In genomic region chr5:83924171-83924570, GRCh38 we compare ENCODE assay signal across 17 cellular contexts.
DNase-seq lines count a peak whose midpoint lies in the region; ATAC-seq, FAIRE-seq and TF ChIP-seq lines count a peak whose summit lies in the region.
"Had no signal": no experiment of that assay in that cellular context is flagged by ENCODE, and none has a peak within 500 bp of the region (broad histone marks: within the 10 kb centered on the region; RNA-seq: fewer than 3 reads in every experiment).

No MANE protein-coding gene starts in this region.

- H3K9me3 Mint-ChIP-seq in GM23338 (no peaks in the 10 kb centered on the region), astrocyte (ENCODE audit: unreplicated experiment) (no peaks in the 10 kb centered on the region)
- H3K9me3 Mint-ChIP-seq: T-helper 2 cell treated with Interferon-gamma antibody and Interleukin-4, amounts not matched to agents 5 μg/mL and 100 μg/mL, for 36 hours had no signal

- H3K4me1 ChIP-seq in GM23338 (ENCODE audit: insufficient read depth) (peaks cover 1% of the 10 kb centered on the region; the same call in 1 of the 2 replicates), astrocyte (ENCODE audit: insufficient read depth, low read length) (peaks cover 41% of the 10 kb centered on the region), sigmoid colon (no peaks in the 10 kb centered on the region), lower lobe of right lung (peaks cover 7% of the 10 kb centered on the region)
- H3K4me1 ChIP-seq: psoas muscle had no signal

- H3K79me2 ChIP-seq in GM23338 (replicated peaks; ENCODE audit: insufficient read depth) (no peaks in the 10 kb centered on the region), astrocyte (ENCODE audit: insufficient read depth, low read length) (no peaks in the 10 kb centered on the region)

- TF ChIP-seq POLR2A in sigmoid colon (IDR thresholded peaks at IDR 0.05), result no peak

- H3K36me3 Mint-ChIP-seq in GM23338 (ENCODE audit: low read depth) (no peaks in the 10 kb centered on the region), astrocyte (ENCODE audit: low read depth, unreplicated experiment) (no peaks in the 10 kb centered on the region)

- H3K4me3 ChIP-seq in GM23338 (no peak overlapping the region), astrocyte (ENCODE audit: insufficient read depth, low read depth, low read length) (no peak overlapping the region), foreskin fibroblast (ENCODE audit: low read depth in 1 of 2, low read length in 2 of 2) (no peak overlapping the region), sigmoid colon (no peak overlapping the region), lower lobe of right lung (no peak overlapping the region)
- H3K4me3 ChIP-seq: psoas muscle had no signal

- H3K27me3 ChIP-seq in GM23338 (ENCODE audit: insufficient read depth) (no peaks in the 10 kb centered on the region), astrocyte (ENCODE audit: insufficient read depth, low read length) (no peaks in the 10 kb centered on the region), sigmoid colon (no peaks in the 10 kb centered on the region), lower lobe of right lung (ENCODE audit: low read depth) (no peaks in the 10 kb centered on the region)

- no peaks in the 10 kb centered on the region for H3K9me2 ChIP-seq in GM23338 (ENCODE audit: insufficient read depth)

- H3K4me1 Mint-ChIP-seq in GM23338 (peaks cover 18% of the 10 kb centered on the region; the same call in 2 of the 3 replicates), astrocyte (ENCODE audit: low read depth, unreplicated experiment) (peaks cover 65% of the 10 kb centered on the region)

- H4K20me1 ChIP-seq in GM23338 (replicated peaks; ENCODE audit: insufficient read depth), result no peaks in the 10 kb centered on the region
- H4K20me1 ChIP-seq in astrocyte (ENCODE audit: insufficient read depth, low read length), result no peaks in the 10 kb centered on the region

- H2AFZ ChIP-seq in GM23338, result no peak overlapping the region
- no peak overlapping the region for H2AFZ ChIP-seq in astrocyte (ENCODE audit: low read depth, low read length)

- TF ChIP-seq CTCF in GM23338 (conservative IDR thresholded peaks at IDR 0.05; ENCODE audit: low read depth in 2 of 2) (no peak), astrocyte (IDR thresholded peaks at IDR 0.05; ENCODE audit: insufficient read depth, low read depth, low read length) (no peak), foreskin fibroblast (IDR thresholded peaks at IDR 0.05; ENCODE audit: low read depth, low read length) (no peak), sigmoid colon (IDR thresholded peaks at IDR 0.05) (no peak), lower lobe of right lung (IDR thresholded peaks at IDR 0.05) (no peak)

- no peak for TF ChIP-seq EP300 in sigmoid colon (IDR thresholded peaks at IDR 0.05)

- peaks cover 1% of the 10 kb centered on the region for H3K27me3 Mint-ChIP-seq in GM23338 (ENCODE audit: insufficient read depth, low read depth, poor library complexity)
- no peaks in the 10 kb centered on the region for H3K27me3 Mint-ChIP-seq in astrocyte (ENCODE audit: low read depth, unreplicated experiment)

- H3K4me2 ChIP-seq in GM23338, result no peak overlapping the region
- peak overlapping the region; percentile 64 for H3K4me2 ChIP-seq in astrocyte (ENCODE audit: low read length)

- FAIRE-seq in astrocyte (lab: Jason Lieb, UNC), result peak; percentile 79

- H3K27ac Mint-ChIP-seq in GM23338 (peak overlapping the region; percentile 16; the same call in 1 of the 2 replicates), astrocyte (ENCODE audit: unreplicated experiment) (peak overlapping the region; percentile 95)
- H3K27ac Mint-ChIP-seq: T-helper 2 cell treated with Interferon-gamma antibody and Interleukin-4, amounts not matched to agents 5 μg/mL and 100 μg/mL, for 36 hours had no signal

- no peaks in the 10 kb centered on the region for H3K9me3 ChIP-seq in astrocyte (ENCODE audit: insufficient read depth, low read depth, low read length)
- no peaks in the 10 kb centered on the region for H3K9me3 ChIP-seq in sigmoid colon
- no peaks in the 10 kb centered on the region for H3K9me3 ChIP-seq in lower lobe of right lung
- H3K9me3 ChIP-seq: psoas muscle had no signal

- DNase-seq in A172 (ENCODE audit: low spot score) (peak; percentile 57), GM23338 (ENCODE audit: low spot score) (no peak), astrocyte (ENCODE audit: low read depth) (peak; percentile 92), foreskin fibroblast (peak; percentile 26 to 65), globus pallidus (ENCODE audit: low spot score) (no peak), sigmoid colon (no peak), lower lobe of right lung (no peak)
- DNase-seq: ACHN; activated CD8-positive, alpha-beta memory T cell treated with anti-CD3 and anti-CD28 coated beads, Interleukin-2, amount 50 U/mL, for 4 hours; activated naive CD4-positive, alpha-beta T cell treated with Interleukin-2 at 50 U/mL for 16 hours; left cardiac atrium; NCI-H1694 treated with DMSO at 0.1 percent for 48 hours; NCI-H69; psoas muscle had no signal

- 86 to 91% methylated on average over 1 of the region's 1 CpG for WGBS in sigmoid colon, 2 donors

- H3K27ac ChIP-seq in GM23338 (ENCODE audit: low read depth) (no peak overlapping the region), astrocyte (ENCODE audit: low read depth, low read length) (peak overlapping the region; percentile 90), sigmoid colon (no peak overlapping the region), lower lobe of right lung (no peak overlapping the region)
- H3K27ac ChIP-seq: psoas muscle, RWPE1 had no signal

- no peaks in the 10 kb centered on the region for H3F3A ChIP-seq in GM23338 (replicated peaks; ENCODE audit: low read depth)

- intact Hi-C loops in sigmoid colon (cut with DNase I), result no loop called here
- intact Hi-C loops in lower lobe of right lung (cut with DNase I), result no loop called here

- ATAC-seq in GM23338, result no peak
- ATAC-seq in HG02870 (IDR thresholded peaks at IDR 0.05; ENCODE audit: unreplicated experiment), result no peak
- ATAC-seq in lower lobe of right lung, result no peak
- ATAC-seq: psoas muscle had no signal

- H3K36me3 ChIP-seq in GM23338 (ENCODE audit: insufficient read depth) (no peaks in the 10 kb centered on the region), astrocyte (ENCODE audit: insufficient read depth, low read length) (no peaks in the 10 kb centered on the region), sigmoid colon (no peaks in the 10 kb centered on the region), lower lobe of right lung (no peaks in the 10 kb centered on the region)

- peak overlapping the region; percentile 73 for H3K9ac ChIP-seq in astrocyte (ENCODE audit: low read length)

- H3K4me3 Mint-ChIP-seq in GM23338 (no peak overlapping the region), astrocyte (ENCODE audit: unreplicated experiment) (no peak overlapping the region)
- H3K4me3 Mint-ChIP-seq: T-helper 2 cell treated with Interferon-gamma antibody and Interleukin-4, amounts not matched to agents 5 μg/mL and 100 μg/mL, for 36 hours had no signal

TF ChIP-seq in GM23338, 12 proteins besides CTCF, POLR2A, EP300 and RAD21 (continues in another document):
- TF ChIP-seq REST (IDR thresholded peaks at IDR 0.05; ENCODE audit: unreplicated experiment) (no peak), CREB1 (CRISPR knock-in tag; IDR thresholded peaks at IDR 0.05; ENCODE audit: low read depth) (no peak), NANOG (IDR thresholded peaks at IDR 0.05; ENCODE audit: borderline replicate concordance) (no peak), EZH2 (IDR thresholded peaks at IDR 0.05; ENCODE audit: low read depth, unreplicated experiment) (no peak), POLR2AphosphoS5 (IDR thresholded peaks at IDR 0.05; ENCODE audit: low read depth) (no peak), STAT1 (IDR thresholded peaks at IDR 0.05; ENCODE audit: unreplicated experiment) (no peak), EZH2phosphoT487 (IDR thresholded peaks at IDR 0.05; ENCODE audit: unreplicated experiment) (no peak), JUNB (IDR thresholded peaks at IDR 0.05; ENCODE audit: unreplicated experiment) (no peak), ZNF331 (CRISPR knock-in tag; IDR thresholded peaks at IDR 0.05; ENCODE audit: low read depth) (no peak)
- TF ChIP-seq, protein P1, sequence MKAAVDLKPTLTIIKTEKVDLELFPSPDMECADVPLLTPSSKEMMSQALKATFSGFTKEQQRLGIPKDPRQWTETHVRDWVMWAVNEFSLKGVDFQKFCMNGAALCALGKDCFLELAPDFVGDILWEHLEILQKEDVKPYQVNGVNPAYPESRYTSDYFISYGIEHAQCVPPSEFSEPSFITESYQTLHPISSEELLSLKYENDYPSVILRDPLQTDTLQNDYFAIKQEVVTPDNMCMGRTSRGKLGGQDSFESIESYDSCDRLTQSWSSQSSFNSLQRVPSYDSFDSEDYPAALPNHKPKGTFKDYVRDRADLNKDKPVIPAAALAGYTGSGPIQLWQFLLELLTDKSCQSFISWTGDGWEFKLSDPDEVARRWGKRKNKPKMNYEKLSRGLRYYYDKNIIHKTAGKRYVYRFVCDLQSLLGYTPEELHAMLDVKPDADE (IDR thresholded peaks at IDR 0.05), result no peak

Comparison
In these comparisons a context has a peak if more than half of its experiments do, and no peak if none do; other contexts are left out.
1. DNase-seq: peak in A172 (single experiment), astrocyte (single experiment) and foreskin fibroblast (2 of 2); none in GM23338 (single experiment), globus pallidus (single experiment), sigmoid colon (single experiment) and lower lobe of right lung (single experiment).